ENCODE assay signal across 23 cellular contexts in genomic region chr2:99850076-99850710, GRCh38.
DNase-seq lines count a peak whose midpoint lies in the region; ATAC-seq, FAIRE-seq and TF ChIP-seq lines count a peak whose summit lies in the region.
"Had no signal": no experiment of that assay in that cellular context is flagged by ENCODE, and none has a peak within 500 bp of the region (broad histone marks: within the 10 kb centered on the region; RNA-seq: fewer than 3 reads in every experiment).

No MANE protein-coding gene starts in this region.

- DNase-seq in H4 (ENCODE audit: low spot score) (peak; percentile 46), RCC 7860 (ENCODE audit: low spot score) (peak; percentile 93), glomerular visceral epithelial cell (ENCODE audit: extremely low spot score) (peak; percentile 65), pancreas (no peak), DMS79 treated with DMSO at 0.1 percent for 48 hours (lab: John Stamatoyannopoulos, UW) (no peak), NCI-H2196 (lab: John Stamatoyannopoulos, UW; ENCODE audit: unreplicated experiment) (no peak)
- DNase-seq: activated CD4-positive, CD25-positive, alpha-beta regulatory T cell; activated CD8-positive, alpha-beta memory T cell treated with anti-CD3 and anti-CD28 coated beads for 24 hours; BE2C; brain microvascular endothelial cell; Caco-2; foreskin fibroblast; hypothalamus; midbrain; NCI-H774; nephron progenitor cell; stimulated activated CD4-positive, alpha-beta T cell treated with anti-CD3 and anti-CD28 coated beads, Interleukin-4, amount 100 ng/mL, for 24 hours had no signal

- peak; percentile 60 to 80 (median 74) for ATAC-seq in pancreas
- no peak for ATAC-seq in HG03025 (IDR thresholded peaks at IDR 0.05; ENCODE audit: low FRiP score, unreplicated experiment)
- ATAC-seq in HG03108 (IDR thresholded peaks at IDR 0.05; ENCODE audit: unreplicated experiment) = no peak

- TF ChIP-seq CTCF in pancreas (IDR thresholded peaks at IDR 0.05) = no peak

- no peaks in the 10 kb centered on the region for H3K36me3 ChIP-seq in pancreas
- H3K36me3 ChIP-seq: BE2C, brain microvascular endothelial cell, prostate gland had no signal

- 11 to 14% methylated on average over 5 of the region's 5 CpGs for WGBS in pancreas, 2 donors

- no peaks in the 10 kb centered on the region for H3K27me3 ChIP-seq in pancreas
- H3K27me3 ChIP-seq: BE2C, brain microvascular endothelial cell had no signal

- H3K27ac ChIP-seq in pancreas = peak overlapping the region in 1 of 4 donors; percentile 2
- H3K27ac ChIP-seq: brain microvascular endothelial cell, prostate gland, SK-N-MC had no signal

- H3K4me3 ChIP-seq in pancreas = no peak overlapping the region
- H3K4me3 ChIP-seq: prostate gland, SK-N-MC had no signal

- FAIRE-seq in RCC 7860 (lab: Jason Lieb, UNC) (no peak), pancreas (lab: Jason Lieb, UNC) (no peak)
- FAIRE-seq: endothelial cell of umbilical vein, GM12891 had no signal

- no peaks in the 10 kb centered on the region for H3K9me3 ChIP-seq in pancreas
- H3K9me3 ChIP-seq: BE2C, Caco-2, prostate gland had no signal

- peaks cover 0 to 21% (median 6%) of the 10 kb centered on the region in 3 donors for H3K4me1 ChIP-seq in pancreas
- H3K4me1 ChIP-seq: BE2C, Caco-2, prostate gland had no signal

- intact Hi-C loops in pancreas (cut with DNase I) = no loop called here

Comparison
In these comparisons a context has a peak if more than half of its experiments do, and no peak if none do; other contexts are left out.
1. DNase-seq: peak in H4 (single experiment), RCC 7860 (single experiment) and glomerular visceral epithelial cell (single experiment); none in pancreas (0 of 6), DMS79 treated with DMSO at 0.1 percent for 48 hours (single experiment) and NCI-H2196 (single experiment).
2. ATAC-seq: peak in pancreas (4 of 4); none in HG03025 (single experiment) and HG03108 (single experiment).